Comparison of ENCODE assay signal across 1 cellular context in genomic region chr2:205834776-205835175, GRCh38.
TF ChIP-seq lines count a peak whose summit lies in the region.

No MANE protein-coding gene starts in this region.

TF ChIP-seq in H1, 55 proteins besides CTCF, POLR2A, EP300 and RAD21 (continued from another document):
- TF ChIP-seq RFX5 (IDR thresholded peaks at IDR 0.05; ENCODE audit: borderline replicate concordance, low read depth, low read length) (no peak), CHD1 (IDR thresholded peaks at IDR 0.05; ENCODE audit: low read depth, low read length) (no peak), RBBP5 (IDR thresholded peaks at IDR 0.05; ENCODE audit: borderline replicate concordance, low read depth, low read length) (no peak), POU5F1 (IDR thresholded peaks at IDR 0.05; ENCODE audit: low read depth, low read length) (no peak), CHD2 (IDR thresholded peaks at IDR 0.05; ENCODE audit: low read length) (no peak), NANOG (IDR thresholded peaks at IDR 0.05; ENCODE audit: insufficient read depth, low read depth, low read length, poor library complexity, severe bottlenecking) (no peak)
